Comparison of ENCODE assay signal across 13 cellular contexts in genomic region chr15:96343529-96344072, GRCh38. TPM values are rescaled to one million over a fixed set of nuclear protein-coding genes. Genes with fewer than 3 reads are reported as not detected.
A peak's percentile ranks its signal among the peaks of the same experiment; 100 is the strongest.
DNase-seq lines count a peak whose midpoint lies in the region; ATAC-seq and TF ChIP-seq lines count a peak whose summit lies in the region.
"Had no signal": no experiment of that assay in that cellular context is flagged by ENCODE, and none has a peak within 500 bp of the region (broad histone marks: within the 10 kb centered on the region; RNA-seq: fewer than 3 reads in every experiment).

No MANE protein-coding gene starts in this region.

- H3K18ac ChIP-seq in H9 (ENCODE audit: insufficient read length, low read depth, low read length): no peak overlapping the region

- peak overlapping the region in 1 of 2 experiments; percentile 85; a peak in 4 of 5 replicates for H3K4me3 Mint-ChIP-seq in H9
- H3K4me3 Mint-ChIP-seq: activated naive CD8-positive, alpha-beta T cell; CD4-positive, CD25-positive, alpha-beta regulatory T cell; stimulated activated naive CD8-positive, alpha-beta T cell treated with anti-CD3 and anti-CD28 coated beads, Interleukin-15, Interleukin-2, amounts not matched to agents 100 ng/mL and 50 ng/mL, for 24 hours had no signal

- H3T11ph ChIP-seq in H9 (ENCODE audit: low read length): no peak overlapping the region

- H2BK5ac ChIP-seq in H9 (ENCODE audit: insufficient read length, low read length): no peak overlapping the region

- intact Hi-C loops in body of pancreas (cut with DNase I) (no loop called here), sigmoid colon (cut with DNase I) (no loop called here)

- peaks cover 50 to 85% of the 10 kb centered on the region in 2 experiments for H3K4me1 Mint-ChIP-seq in H9

- no peaks in the 10 kb centered on the region for H3K36me3 ChIP-seq in body of pancreas (replicated peaks in 1 of 2; ENCODE audit: insufficient read depth in 1 of 2, low read depth in 2 of 2)
- no peaks in the 10 kb centered on the region for H3K36me3 ChIP-seq in sigmoid colon

- ATAC-seq in body of pancreas (no peak), GM18520 (IDR thresholded peaks at IDR 0.05; ENCODE audit: unreplicated experiment) (no peak)

- H3K27me3 Mint-ChIP-seq in H9 (ENCODE audit: low read depth): peaks cover 22% of the 10 kb centered on the region

- no peak overlapping the region for H4K5ac ChIP-seq in H9 (ENCODE audit: insufficient read length, low read depth, low read length)

- no peak overlapping the region for H3K56ac ChIP-seq in H9 (ENCODE audit: insufficient read length, low read depth, low read length)

- H2AFZ ChIP-seq in H9 (ENCODE audit: low read length): no peak overlapping the region

- TF ChIP-seq EP300 in sigmoid colon (IDR thresholded peaks at IDR 0.05): no peak

- no peaks in the 10 kb centered on the region for H3K79me2 ChIP-seq in H9 (ENCODE audit: insufficient read depth, low read length)

- no peaks in the 10 kb centered on the region; a peak in 1 of 7 replicates for H3K36me3 Mint-ChIP-seq in H9 (ENCODE audit: insufficient read depth in 1 of 3, low read depth in 3 of 3)
- H3K36me3 Mint-ChIP-seq: CD4-positive, CD25-positive, alpha-beta regulatory T cell had no signal

- peaks cover 18% of the 10 kb centered on the region for H3K23me2 ChIP-seq in H9 (ENCODE audit: insufficient read length, low read depth, low read length, poor library complexity, severe bottlenecking)

- no peak overlapping the region for H3K27ac ChIP-seq in H9 (ENCODE audit: insufficient read length, low read depth, low read length)
- peak overlapping the region in 3 of 4 donors; percentile 38 to 94 (median 45) for H3K27ac ChIP-seq in body of pancreas
- peak overlapping the region; percentile 92 to 97 (median 94) for H3K27ac ChIP-seq in sigmoid colon

- H3K27me3 ChIP-seq in H9 (ENCODE audit: insufficient read depth, low read length) (peaks cover 73% of the 10 kb centered on the region), body of pancreas (no peaks in the 10 kb centered on the region), sigmoid colon (no peaks in the 10 kb centered on the region)

- H3K4me1 ChIP-seq in H9 (ENCODE audit: insufficient read depth, low read length) (no peaks in the 10 kb centered on the region; the same call in 1 of the 2 replicates), body of pancreas (peaks cover 35% of the 10 kb centered on the region), sigmoid colon (peaks cover 0 to 62% (median 55%) of the 10 kb centered on the region in 4 donors)

- no peak overlapping the region for H3K27ac Mint-ChIP-seq in H9
- H3K27ac Mint-ChIP-seq: activated naive CD8-positive, alpha-beta T cell; stimulated activated naive CD8-positive, alpha-beta T cell treated with anti-CD3 and anti-CD28 coated beads, Interleukin-15, Interleukin-2, amounts not matched to agents 100 ng/mL and 50 ng/mL, for 24 hours had no signal

- H4K8ac ChIP-seq in H9 (replicated peaks; ENCODE audit: insufficient read length, low read depth, low read length): no peak overlapping the region

- H3K23ac ChIP-seq in H9 (ENCODE audit: insufficient read length, low read depth, low read length): no peak overlapping the region

- H3K4me3 ChIP-seq in body of pancreas: no peak overlapping the region
- peak overlapping the region in 3 of 4 donors; percentile 5 to 89 (median 84) for H3K4me3 ChIP-seq in sigmoid colon

- H3K9me3 Mint-ChIP-seq in H9: peaks cover 0 to 7% of the 10 kb centered on the region in 2 experiments; a peak in 2 of 5 replicates
- H3K9me3 Mint-ChIP-seq: stimulated activated naive CD8-positive, alpha-beta T cell treated with anti-CD3 and anti-CD28 coated beads, Interleukin-15, Interleukin-2, amounts not matched to agents 100 ng/mL and 50 ng/mL, for 24 hours had no signal

- no peaks in the 10 kb centered on the region for H3K79me1 ChIP-seq in H9 (ENCODE audit: insufficient read depth, low read depth, low read length, poor library complexity, severe bottlenecking)

- H4K20me1 ChIP-seq in H9 (ENCODE audit: control insufficient read depth, insufficient read depth, insufficient read length): no peaks in the 10 kb centered on the region

- no peak overlapping the region for H3K4ac ChIP-seq in H9 (ENCODE audit: low read depth, low read length)

- no peak for TF ChIP-seq CTCF in H9 (conservative IDR thresholded peaks at IDR 0.05)
- TF ChIP-seq CTCF in body of pancreas (IDR thresholded peaks at IDR 0.05): no peak
- TF ChIP-seq CTCF in sigmoid colon (IDR thresholded peaks at IDR 0.05): no peak

- no peak overlapping the region for H2BK15ac ChIP-seq in H9 (ENCODE audit: low read depth, low read length)

- no peak overlapping the region for H2BK20ac ChIP-seq in H9 (ENCODE audit: low read depth, low read length, poor library complexity, severe bottlenecking)

- no peak overlapping the region for H3K9ac ChIP-seq in H9 (ENCODE audit: extremely low read depth, insufficient read length, low read length)

- H2BK120ac ChIP-seq in H9 (ENCODE audit: low read depth, low read length, poor library complexity, severe bottlenecking): no peak overlapping the region

- no peak overlapping the region for H3K14ac ChIP-seq in H9 (ENCODE audit: insufficient read depth, low read length)

- no CpG with 5 or more reads among the region's 29 CpGs for WGBS in H9 (ENCODE audit: extremely low coverage, insufficient read length, low lambda C conversion rate)
- 76 to 95% methylated on average over 28 to 29 of the region's 29 CpGs for WGBS in body of pancreas, 2 donors
- WGBS in sigmoid colon, 2 donors: 42 to 79% methylated on average over 29 of the region's 29 CpGs

- H3K9me3 ChIP-seq in H9 (ENCODE audit: control insufficient read depth, low read depth, low read length) (no peaks in the 10 kb centered on the region), body of pancreas (no peaks in the 10 kb centered on the region), sigmoid colon (no peaks in the 10 kb centered on the region)

- no peak for TF ChIP-seq POLR2A in body of pancreas (IDR thresholded peaks at IDR 0.05)
- no peak for TF ChIP-seq POLR2A in sigmoid colon (IDR thresholded peaks at IDR 0.05)

- H4K91ac ChIP-seq in H9 (ENCODE audit: insufficient read length, low read depth, low read length): no peak overlapping the region

- no peak overlapping the region for H2BK12ac ChIP-seq in H9 (ENCODE audit: insufficient read length, low read depth, low read length)

- H2AK5ac ChIP-seq in H9 (ENCODE audit: insufficient read length, low read length): no peak overlapping the region

- H3K4me2 ChIP-seq in H9 (ENCODE audit: insufficient read depth, insufficient read length, low read length): peak overlapping the region; percentile 22

- DNase-seq in H9 (peak; percentile 54), body of pancreas (peak in 1 of 4 donors; percentile 1), islet precursor cell (peak; percentile 54), sigmoid colon (no peak), epidermal melanocyte (ENCODE audit: insufficient read length, low spot score) (no peak), midbrain (lab: John Stamatoyannopoulos, UW) (no peak), NOMO-1 (lab: John Stamatoyannopoulos, UW; ENCODE audit: unreplicated experiment in 2 of 2) (no peak)
- DNase-seq: CD4-positive, CD25-positive, alpha-beta regulatory T cell; hippocampal formation; MV-4-11 had no signal

RNA-seq across cellular contexts. Expression of gene NR2F2, which starts 13.1 kb away (rescaled TPM):
- total RNA-seq in H9 (2021) (0.24 TPM in 1 of 2 replicates, not detected in the other), body of pancreas (10 to 100 TPM; 12.9 to 13.5 TPM), sigmoid colon (10 to 100 TPM; 24.0 to 47.9 (median 31.0) TPM)
- polyA plus RNA-seq in sigmoid colon: 10 to 100 TPM; 12.6 to 20.0 (median 12.9) TPM
- total RNA-seq: CD4-positive, CD25-positive, alpha-beta regulatory T cell had no signal
- polyA plus RNA-seq: CD4-positive, CD25-positive, alpha-beta regulatory T cell had no signal

Comparison
In these comparisons a context has a peak if more than half of its experiments do, and no peak if none do; other contexts are left out.
1. DNase-seq: peak in H9 (single experiment) and islet precursor cell (single experiment); none in sigmoid colon (single experiment), epidermal melanocyte (single experiment), midbrain (single experiment) and NOMO-1 (0 of 2).
2. H3K4me3 ChIP-seq: peak in sigmoid colon (3 of 4); none in body of pancreas (0 of 2).
3. RNA of gene NR2F2, which starts 13.1 kb away (total RNA-seq): 24.0 to 47.9 TPM in sigmoid colon and 12.9 to 13.5 TPM in body of pancreas; 0.24 TPM in H9; every median in the first group is over 10 times any median in the second.